In genomic region chr4:69832326-69833030, GRCh38 we compare ENCODE assay signal across 1 cellular context.
TF ChIP-seq lines count a peak whose summit lies in the region.

No MANE protein-coding gene starts in this region.

TF ChIP-seq in HepG2, 621 proteins besides CTCF, POLR2A, EP300 and RAD21 (continued from another document and continues in another):
- no peak for TF ChIP-seq ZNF512B (CRISPR knock-in tag; IDR thresholded peaks at IDR 0.05; ENCODE audit: borderline replicate concordance)
- peak; percentile 34; the same call in 1 of the 2 replicates for TF ChIP-seq LCORL (IDR thresholded peaks at IDR 0.05)
- TF ChIP-seq LCORL (CRISPR knock-in tag; IDR thresholded peaks at IDR 0.05): 0 out of 2 replicates have a peak, but pooled peaks have one; percentile 45
- TF ChIP-seq THAP8 (CRISPR knock-in tag; IDR thresholded peaks at IDR 0.05; ENCODE audit: borderline replicate concordance): no peak
- peak; percentile 64 for TF ChIP-seq SNAPC2 (CRISPR knock-in tag; IDR thresholded peaks at IDR 0.05)
- peak in 1 of 2 experiments; percentile 72; a peak in 1 of 4 replicates for TF ChIP-seq KLF16 (CRISPR knock-in tag; IDR thresholded peaks at IDR 0.05)
- no peak for TF ChIP-seq MAF1 (CRISPR knock-in tag; IDR thresholded peaks at IDR 0.05; ENCODE audit: borderline replicate concordance)
- TF ChIP-seq, protein P1, sequence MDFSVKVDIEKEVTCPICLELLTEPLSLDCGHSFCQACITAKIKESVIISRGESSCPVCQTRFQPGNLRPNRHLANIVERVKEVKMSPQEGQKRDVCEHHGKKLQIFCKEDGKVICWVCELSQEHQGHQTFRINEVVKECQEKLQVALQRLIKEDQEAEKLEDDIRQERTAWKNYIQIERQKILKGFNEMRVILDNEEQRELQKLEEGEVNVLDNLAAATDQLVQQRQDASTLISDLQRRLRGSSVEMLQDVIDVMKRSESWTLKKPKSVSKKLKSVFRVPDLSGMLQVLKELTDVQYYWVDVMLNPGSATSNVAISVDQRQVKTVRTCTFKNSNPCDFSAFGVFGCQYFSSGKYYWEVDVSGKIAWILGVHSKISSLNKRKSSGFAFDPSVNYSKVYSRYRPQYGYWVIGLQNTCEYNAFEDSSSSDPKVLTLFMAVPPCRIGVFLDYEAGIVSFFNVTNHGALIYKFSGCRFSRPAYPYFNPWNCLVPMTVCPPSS (IDR thresholded peaks at IDR 0.05): no peak
- TF ChIP-seq ZNF749 (CRISPR knock-in tag; IDR thresholded peaks at IDR 0.05; ENCODE audit: borderline replicate concordance): no peak
- peak; percentile 46 for TF ChIP-seq STAG1 (CRISPR knock-in tag; IDR thresholded peaks at IDR 0.05)
- TF ChIP-seq NR2C2 (CRISPR knock-in tag; IDR thresholded peaks at IDR 0.05; ENCODE audit: borderline replicate concordance): peak; percentile 83
- TF ChIP-seq KDM4B (CRISPR knock-in tag; IDR thresholded peaks at IDR 0.05): no peak; the same call in 1 of the 2 replicates
- no peak for TF ChIP-seq MTF1 (CRISPR knock-in tag; IDR thresholded peaks at IDR 0.05)
- TF ChIP-seq POLR2G (IDR thresholded peaks at IDR 0.05; ENCODE audit: low read depth, low read length): peak; percentile 73
- no peak for TF ChIP-seq SMAD9 (CRISPR knock-in tag; IDR thresholded peaks at IDR 0.05)
- TF ChIP-seq ZNF317 (CRISPR knock-in tag; IDR thresholded peaks at IDR 0.05): no peak
- no peak for TF ChIP-seq ZNF121 (CRISPR knock-in tag; IDR thresholded peaks at IDR 0.05)
- TF ChIP-seq RERE (CRISPR knock-in tag; IDR thresholded peaks at IDR 0.05; ENCODE audit: low read depth): peak; percentile 92
- peak; percentile 31; the same call in 1 of the 2 replicates for TF ChIP-seq MTA1 (CRISPR knock-in tag; IDR thresholded peaks at IDR 0.05; ENCODE audit: borderline replicate concordance)
- TF ChIP-seq ZKSCAN8 (CRISPR knock-in tag; IDR thresholded peaks at IDR 0.05; ENCODE audit: borderline replicate concordance): peak; percentile 93
- peak; percentile 96 for TF ChIP-seq ASH2L (IDR thresholded peaks at IDR 0.05; ENCODE audit: insufficient read length, low read depth, low read length)
- no peak for TF ChIP-seq NR3C1 (CRISPR knock-in tag; IDR thresholded peaks at IDR 0.05)
- no peak for TF ChIP-seq KDM5A (IDR thresholded peaks at IDR 0.05; ENCODE audit: borderline replicate concordance, low read length)
- TF ChIP-seq ZSCAN30 (CRISPR knock-in tag; IDR thresholded peaks at IDR 0.05): no peak
- peak; percentile 79 for TF ChIP-seq ZNF362 (CRISPR knock-in tag; IDR thresholded peaks at IDR 0.05; ENCODE audit: borderline replicate concordance)
- TF ChIP-seq SOX6 (IDR thresholded peaks at IDR 0.05): no peak
- peak; percentile 94 for TF ChIP-seq SOX6 (CRISPR knock-in tag; IDR thresholded peaks at IDR 0.05)
- no peak for TF ChIP-seq TAF15 (IDR thresholded peaks at IDR 0.05; ENCODE audit: low read depth, low read length, poor library complexity, severe bottlenecking)
- no peak for TF ChIP-seq SYNCRIP (IDR thresholded peaks at IDR 0.05; ENCODE audit: insufficient read depth, low read depth, low read length)
- peak; percentile 97 for TF ChIP-seq POGZ (CRISPR knock-in tag; IDR thresholded peaks at IDR 0.05)
- no peak for TF ChIP-seq MLLT10 (CRISPR knock-in tag; IDR thresholded peaks at IDR 0.05)
- no peak for TF ChIP-seq AGO1 (IDR thresholded peaks at IDR 0.05; ENCODE audit: low read depth, low read length, poor library complexity, severe bottlenecking)
- no peak for TF ChIP-seq HES4 (CRISPR knock-in tag; IDR thresholded peaks at IDR 0.05; ENCODE audit: borderline replicate concordance)
- TF ChIP-seq, protein P2, sequence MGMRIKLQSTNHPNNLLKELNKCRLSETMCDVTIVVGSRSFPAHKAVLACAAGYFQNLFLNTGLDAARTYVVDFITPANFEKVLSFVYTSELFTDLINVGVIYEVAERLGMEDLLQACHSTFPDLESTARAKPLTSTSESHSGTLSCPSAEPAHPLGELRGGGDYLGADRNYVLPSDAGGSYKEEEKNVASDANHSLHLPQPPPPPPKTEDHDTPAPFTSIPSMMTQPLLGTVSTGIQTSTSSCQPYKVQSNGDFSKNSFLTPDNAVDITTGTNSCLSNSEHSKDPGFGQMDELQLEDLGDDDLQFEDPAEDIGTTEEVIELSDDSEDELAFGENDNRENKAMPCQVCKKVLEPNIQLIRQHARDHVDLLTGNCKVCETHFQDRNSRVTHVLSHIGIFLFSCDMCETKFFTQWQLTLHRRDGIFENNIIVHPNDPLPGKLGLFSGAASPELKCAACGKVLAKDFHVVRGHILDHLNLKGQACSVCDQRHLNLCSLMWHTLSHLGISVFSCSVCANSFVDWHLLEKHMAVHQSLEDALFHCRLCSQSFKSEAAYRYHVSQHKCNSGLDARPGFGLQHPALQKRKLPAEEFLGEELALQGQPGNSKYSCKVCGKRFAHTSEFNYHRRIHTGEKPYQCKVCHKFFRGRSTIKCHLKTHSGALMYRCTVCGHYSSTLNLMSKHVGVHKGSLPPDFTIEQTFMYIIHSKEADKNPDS (CRISPR knock-in tag; IDR thresholded peaks at IDR 0.05): peak; percentile 83; the same call in 1 of the 2 replicates
- no peak for TF ChIP-seq E2F2 (CRISPR knock-in tag; IDR thresholded peaks at IDR 0.05; ENCODE audit: borderline replicate concordance)
- no peak for TF ChIP-seq ZNF30 (CRISPR knock-in tag; IDR thresholded peaks at IDR 0.05)
- TF ChIP-seq CEBPG (CRISPR knock-in tag; IDR thresholded peaks at IDR 0.05): peak; percentile 74
- no peak for TF ChIP-seq ZFYVE20 (CRISPR knock-in tag; IDR thresholded peaks at IDR 0.05; ENCODE audit: borderline replicate concordance, low read depth)
- TF ChIP-seq FOXJ3 (CRISPR knock-in tag; IDR thresholded peaks at IDR 0.05; ENCODE audit: borderline replicate concordance): peak; percentile 95
- TF ChIP-seq IRX3 (CRISPR knock-in tag; IDR thresholded peaks at IDR 0.05; ENCODE audit: borderline replicate concordance, low read depth): no peak
- no peak for TF ChIP-seq ZNF841 (CRISPR knock-in tag; IDR thresholded peaks at IDR 0.05; ENCODE audit: borderline replicate concordance)
- TF ChIP-seq MBD4 (IDR thresholded peaks at IDR 0.05; ENCODE audit: borderline replicate concordance, low read length): no peak
- TF ChIP-seq HDAC6 (IDR thresholded peaks at IDR 0.05; ENCODE audit: low read depth, low read length): no peak
- peak; percentile 96; the same call in 1 of the 2 replicates for TF ChIP-seq HOMEZ (CRISPR knock-in tag; IDR thresholded peaks at IDR 0.05; ENCODE audit: low read depth)
- TF ChIP-seq, protein P3, sequence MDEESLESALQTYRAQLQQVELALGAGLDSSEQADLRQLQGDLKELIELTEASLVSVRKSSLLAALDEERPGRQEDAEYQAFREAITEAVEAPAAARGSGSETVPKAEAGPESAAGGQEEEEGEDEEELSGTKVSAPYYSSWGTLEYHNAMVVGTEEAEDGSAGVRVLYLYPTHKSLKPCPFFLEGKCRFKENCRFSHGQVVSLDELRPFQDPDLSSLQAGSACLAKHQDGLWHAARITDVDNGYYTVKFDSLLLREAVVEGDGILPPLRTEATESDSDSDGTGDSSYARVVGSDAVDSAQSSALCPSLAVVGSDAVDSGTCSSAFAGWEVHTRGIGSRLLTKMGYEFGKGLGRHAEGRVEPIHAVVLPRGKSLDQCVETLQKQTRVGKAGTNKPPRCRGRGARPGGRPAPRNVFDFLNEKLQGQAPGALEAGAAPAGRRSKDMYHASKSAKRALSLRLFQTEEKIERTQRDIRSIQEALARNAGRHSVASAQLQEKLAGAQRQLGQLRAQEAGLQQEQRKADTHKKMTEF (CRISPR knock-in tag; IDR thresholded peaks at IDR 0.05): peak; percentile 81; the same call in 1 of the 2 replicates
- peak; percentile 98 for TF ChIP-seq KDM6A (CRISPR knock-in tag; IDR thresholded peaks at IDR 0.05; ENCODE audit: low read depth)
- TF ChIP-seq ZFP36 (IDR thresholded peaks at IDR 0.05; ENCODE audit: borderline replicate concordance, low read depth, low read length, partially characterized antibody): no peak
- peak; percentile 50; the same call in 1 of the 2 replicates for TF ChIP-seq RORA (CRISPR knock-in tag; IDR thresholded peaks at IDR 0.05)
